Comparison of ENCODE assay signal across 23 cellular contexts in genomic region chr12:62943779-62944395, GRCh38.
"Had no signal": no experiment of that assay in that cellular context is flagged by ENCODE, and none has a peak within 500 bp of the region (broad histone marks: within the 10 kb centered on the region; RNA-seq: fewer than 3 reads in every experiment).

No MANE protein-coding gene starts in this region.

- H3K9me3 ChIP-seq: gastroesophageal sphincter, left ventricle myocardium inferior, lower lobe of right lung, psoas muscle, testis, tibial nerve, upper lobe of right lung, vagina had no signal

- H3K36me3 ChIP-seq: gastroesophageal sphincter, left ventricle myocardium inferior, lower lobe of right lung, tibial nerve, upper lobe of right lung, vagina had no signal

- H3K27me3 ChIP-seq: dorsolateral prefrontal cortex, gastroesophageal sphincter, testis, upper lobe of right lung, vagina had no signal

- ATAC-seq: esophagus mucosa; gastroesophageal sphincter; left cardiac atrium; lower lobe of right lung; natural killer cell; psoas muscle; sciatic nerve; stimulated activated naive B cell treated with anti-CD40 and anti-IgM and Interleukin-4, amounts not matched to agents 10 μg/mL and 1 μg/mL and 100 μg/mL, for 72 hours; stimulated activated naive CD8-positive, alpha-beta T cell treated with anti-CD3 and anti-CD28 coated beads, Interleukin-15, amount 100 ng/mL, for 72 hours; upper lobe of right lung had no signal

- DNase-seq: cortex of kidney; dorsolateral prefrontal cortex; effector CD8-positive, alpha-beta T cell; glutamatergic neuron; islet precursor cell; left cardiac atrium; left ventricle myocardium inferior; lower lobe of right lung; natural killer cell; occipital lobe; psoas muscle; retina; stimulated activated CD4-positive, alpha-beta T cell treated with anti-CD3 and anti-CD28 coated beads, Interleukin-2, amount 100 ng/mL, for 24 hours; stimulated activated CD4-positive, alpha-beta T cell treated with anti-CD3 and anti-CD28 coated beads, Interleukin-4, amount 100 ng/mL, for 4 hours; stimulated activated naive B cell treated with anti-CD40 and anti-IgM and Interleukin-4, amounts not matched to agents 10 μg/mL and 1 μg/mL and 100 μg/mL, for 72 hours; stimulated activated naive CD8-positive, alpha-beta T cell treated with anti-CD3 and anti-CD28 coated beads, Interleukin-15, amount 100 ng/mL, for 72 hours; testis; upper lobe of right lung had no signal

- H3K4me1 ChIP-seq: gastroesophageal sphincter, left ventricle myocardium inferior, lower lobe of right lung, psoas muscle, testis, tibial nerve, upper lobe of right lung, vagina had no signal

- H3K4me3 ChIP-seq: dorsolateral prefrontal cortex, gastroesophageal sphincter, left ventricle myocardium inferior, lower lobe of right lung, psoas muscle, testis, tibial nerve, upper lobe of right lung, vagina had no signal

- H3K27ac ChIP-seq: gastroesophageal sphincter, left ventricle myocardium inferior, lower lobe of right lung, psoas muscle, testis, tibial nerve, upper lobe of right lung, vagina had no signal
